20 cellular contexts compared by ENCODE assay signal in the genomic region with DNA sequence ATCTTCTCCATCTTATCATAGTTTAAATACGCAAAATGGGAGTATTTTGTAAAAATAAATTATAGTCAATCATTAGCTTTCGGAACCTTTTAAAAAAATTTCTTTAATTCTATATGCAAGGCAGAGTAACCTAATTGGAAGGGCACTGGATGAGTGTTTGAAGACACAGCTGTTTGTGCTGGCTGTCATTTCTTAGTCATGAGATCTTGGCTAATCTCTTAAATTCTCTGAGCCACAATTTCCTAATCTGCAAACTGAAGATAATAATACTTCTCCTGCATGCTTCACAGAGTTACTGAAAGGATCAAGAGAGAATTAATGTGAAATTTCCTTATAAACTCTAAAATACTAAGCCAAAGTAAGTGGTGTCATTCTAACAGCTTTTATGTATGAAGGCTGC.
"Had no signal": no experiment of that assay in that cellular context is flagged by ENCODE, and none has a peak within 500 bp of the region (broad histone marks: within the 10 kb centered on the region; RNA-seq: fewer than 3 reads in every experiment).

No MANE protein-coding gene starts in this region.

- ATAC-seq: activated CD4-positive, alpha-beta T cell treated with anti-CD3 and anti-CD28 coated beads for 36 hours; foreskin keratinocyte; left lung; psoas muscle; right lobe of liver; T-cell had no signal

- H3K4me1 ChIP-seq: foreskin keratinocyte, left lung, psoas muscle, right lobe of liver had no signal

- H3K27ac ChIP-seq: cardiac muscle cell, foreskin keratinocyte, left lung, psoas muscle, right lobe of liver had no signal

- H3K36me3 ChIP-seq: cardiac muscle cell, left lung, right lobe of liver had no signal

- H3K4me3 ChIP-seq: cardiac muscle cell, left lung, psoas muscle, right lobe of liver had no signal

- DNase-seq: activated CD4-positive, alpha-beta memory T cell treated with anti-CD3 and anti-CD28 coated beads, Interleukin-2, amount 10 ng/mL, durations not matched to agents 7 days and 5 days; activated CD4-positive, alpha-beta T cell treated with anti-CD3 and anti-CD28 coated beads for 36 hours; activated gamma-delta T cell; activated naive CD8-positive, alpha-beta T cell treated with anti-CD3 and anti-CD28 coated beads, Interleukin-2, amount 10 ng/mL, durations not matched to agents 7 days and 5 days; activated T-cell treated with anti-CD3 and anti-CD28 coated beads, Interleukin-2, amount 50 U/mL, for 48 hours; anterior cingulate cortex; cortex of kidney; effector memory CD4-positive, alpha-beta T cell; foreskin keratinocyte; head of caudate nucleus; islet precursor cell; left lung; psoas muscle; right lobe of liver; stimulated activated CD4-positive, alpha-beta T cell treated with anti-CD3 and anti-CD28 coated beads, Interleukin-12 subunit alpha, Interleukin-12 subunit beta, amount 100 ng/mL, for 4 hours; stimulated activated naive CD4-positive, alpha-beta T cell treated with Interleukin-2 at 50 U/mL for 16 hours; T-cell; T1000; trophoblast cell had no signal

- H3K27me3 ChIP-seq: cardiac muscle cell, foreskin keratinocyte, left lung, right lobe of liver had no signal

- H3K9me3 ChIP-seq: left lung, psoas muscle, right lobe of liver had no signal
